ENCODE assay signal across 18 cellular contexts in the genomic region with DNA sequence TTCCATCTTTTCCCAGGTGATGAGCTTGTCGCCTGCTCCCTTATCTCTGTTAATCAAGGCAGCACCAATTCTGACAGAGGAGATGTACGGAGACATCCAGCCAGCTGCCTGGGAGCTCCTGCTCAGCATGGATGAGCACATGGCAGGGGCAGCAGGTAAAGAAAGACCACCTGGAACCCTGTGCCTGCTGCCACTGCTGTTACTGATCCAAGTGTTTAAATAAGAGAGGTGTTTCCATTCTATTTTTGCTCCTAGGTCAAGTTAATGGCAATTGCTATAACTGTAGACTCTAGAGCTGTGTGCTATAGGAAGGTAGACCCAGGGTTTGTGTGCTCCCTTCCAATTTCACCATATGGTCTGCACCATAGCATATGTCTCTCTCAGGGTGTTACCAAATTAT.
"Had no signal": no experiment of that assay in that cellular context is flagged by ENCODE, and none has a peak within 500 bp of the region (broad histone marks: within the 10 kb centered on the region; RNA-seq: fewer than 3 reads in every experiment).

No MANE protein-coding gene starts in this region.

- H3K4me1 ChIP-seq: heart right ventricle, left lung, lower lobe of right lung, neural progenitor cell, pancreas, suprapubic skin, thyroid gland, uterus had no signal

- H3K27ac ChIP-seq: heart right ventricle, left lung, lower lobe of right lung, neural progenitor cell, pancreas, suprapubic skin, thyroid gland, uterus had no signal

- ATAC-seq: heart right ventricle; left lung; lower lobe of right lung; natural killer cell treated with Interleukin-12 subunit alpha and Interleukin-12 subunit beta and Interleukin-15 and Interleukin-18, amount 100 ng/mL, for 72 hours; pancreas had no signal

- H3K4me3 ChIP-seq: dorsolateral prefrontal cortex, heart right ventricle, left lung, lower lobe of right lung, neural progenitor cell, pancreas, smooth muscle cell, suprapubic skin, thyroid gland, uterus had no signal

- H3K4me2 ChIP-seq: neural progenitor cell, smooth muscle cell had no signal

- H3K27me3 ChIP-seq: heart right ventricle, left lung, neural progenitor cell, pancreas, suprapubic skin, thyroid gland, uterus had no signal

- H3K9ac ChIP-seq: neural progenitor cell had no signal

- H3K9me3 ChIP-seq: left lung, lower lobe of right lung, pancreas, suprapubic skin, thyroid gland, uterus had no signal

- H3K36me3 ChIP-seq: heart right ventricle, left lung, lower lobe of right lung, neural progenitor cell, pancreas, suprapubic skin, thyroid gland, uterus had no signal

- H2AFZ ChIP-seq: neural progenitor cell had no signal

- DNase-seq: cortex of kidney; effector CD8-positive, alpha-beta T cell; heart right ventricle; hypothalamus; islet precursor cell; left lung; lower lobe of right lung; occipital lobe; pancreas; stimulated activated CD4-positive, alpha-beta T cell treated with anti-CD3 and anti-CD28 coated beads, Interleukin-2, amount 100 ng/mL, for 48 hours; stimulated activated naive CD4-positive, alpha-beta T cell treated with Interleukin-2 at 50 U/mL for 16 hours; thyroid gland; uterus had no signal
